In the genomic region with DNA sequence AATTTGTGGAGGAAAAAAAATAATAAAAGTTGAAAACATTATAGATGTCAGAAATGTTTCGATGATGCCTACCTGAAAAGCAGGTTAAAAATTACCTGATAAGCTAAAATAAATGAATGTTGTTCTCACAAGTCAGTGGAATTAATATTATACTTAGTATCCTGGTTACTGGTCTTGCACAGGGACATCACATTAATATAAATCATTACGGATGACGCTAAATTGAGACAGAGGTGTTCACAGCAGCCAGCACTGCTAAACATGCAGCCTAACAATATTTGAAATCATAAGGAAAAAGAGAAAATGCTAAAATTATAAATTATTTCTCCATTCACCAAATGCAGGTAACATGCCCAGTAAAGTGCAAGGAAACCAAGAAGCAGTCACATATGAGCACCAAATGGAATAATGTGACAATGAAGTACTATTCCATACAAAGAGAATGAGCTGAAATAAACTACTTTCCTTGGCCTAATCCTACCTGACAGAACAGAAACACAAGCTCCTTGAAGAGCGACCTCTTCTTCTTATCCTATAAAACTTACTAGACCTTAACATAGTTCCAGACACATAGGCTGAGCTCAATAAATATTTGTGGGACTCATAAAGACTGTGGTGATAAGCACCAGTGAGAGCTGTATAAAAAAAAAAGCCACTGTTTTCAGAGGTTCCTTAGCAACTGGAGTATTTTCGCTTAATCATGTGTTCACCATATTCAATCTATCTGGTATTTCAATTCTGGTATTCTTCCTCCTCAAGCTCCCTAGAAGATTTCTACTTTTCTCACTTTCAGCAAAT, we compare ENCODE assay signal across 18 cellular contexts.
A peak's percentile ranks its signal among the peaks of the same experiment; 100 is the strongest.
DNase-seq lines count a peak whose midpoint lies in the region; ATAC-seq and TF ChIP-seq lines count a peak whose summit lies in the region.
"Had no signal": no experiment of that assay in that cellular context is flagged by ENCODE, and none has a peak within 500 bp of the region (broad histone marks: within the 10 kb centered on the region; RNA-seq: fewer than 3 reads in every experiment).

No MANE protein-coding gene starts in this region.

- no peak for ATAC-seq in GM18870 (IDR thresholded peaks at IDR 0.05; ENCODE audit: unreplicated experiment)
- ATAC-seq in GM19395 (IDR thresholded peaks at IDR 0.05; ENCODE audit: unreplicated experiment), result no peak
- ATAC-seq: CD8-positive, alpha-beta T cell had no signal

- no peak for DNase-seq in HEK293T (ENCODE audit: extremely low spot score)
- DNase-seq in astrocyte of the hippocampus (ENCODE audit: low read depth, low spot score), result peak; percentile 3
- peak; percentile 75 for DNase-seq in kidney glomerular epithelial cell (lab: John Stamatoyannopoulos, UW)
- DNase-seq in renal cortical epithelial cell (ENCODE audit: low read depth), result peak; percentile 74
- no peak for DNase-seq in DMS79 treated with DMSO at 0.1 percent for 48 hours (lab: John Stamatoyannopoulos, UW)
- DNase-seq in KBM-7, result no peak
- DNase-seq: CD8-positive, alpha-beta T cell; H9; IMR-90; Karpas-422; NCI-H2081; NCI-H2171 treated with DMSO at 0.1 percent for 48 hours; NCI-H510A; NCI-H748 treated with DMSO at 0.1 percent for 48 hours; NK-92 treated with Interleukin-12 subunit alpha and Interleukin-12 subunit beta, amount 100 ng/mL, for 24 hours; SHP77 had no signal

- in situ Hi-C loops in KBM-7 (cut with MboI; ENCODE audit: low pct_unique_long_range_greater_than_20kb, low sequenced_read_pairs), result no loop called here

- CTCF ChIA-PET in HEK293T (lab: Yijun Ruan, JAX), result no interaction called here

- POLR2A ChIA-PET in HEK293T (lab: Yijun Ruan, JAX), result interaction anchor here (0.6 kb wide), 1 partner anchor 12 kb away, joined by 3 read pairs; no protein-coding TSS in a partner anchor

TF ChIP-seq in HEK293T, 16 proteins besides CTCF, POLR2A, EP300 and RAD21:
- no peak for TF ChIP-seq SP1 (IDR thresholded peaks at IDR 0.05)
- TF ChIP-seq FOXM1 (IDR thresholded peaks at IDR 0.05; ENCODE audit: borderline replicate concordance), result no peak
- TF ChIP-seq ZNF384 (IDR thresholded peaks at IDR 0.05), result peak; percentile 39; the same call in 1 of the 2 replicates
- TF ChIP-seq FOXA1 (IDR thresholded peaks at IDR 0.05), result no peak
- TF ChIP-seq ARNT (IDR thresholded peaks at IDR 0.05), result no peak

Comparison
In these comparisons a context has a peak if more than half of its experiments do, and no peak if none do; other contexts are left out.
1. DNase-seq: peak in astrocyte of the hippocampus (single experiment), kidney glomerular epithelial cell (single experiment) and renal cortical epithelial cell (single experiment); none in HEK293T (single experiment), DMS79 treated with DMSO at 0.1 percent for 48 hours (single experiment) and KBM-7 (single experiment).